In genomic region chr18:35123811-35124210, GRCh38 we compare ENCODE assay signal across 22 cellular contexts.
"Had no signal": no experiment of that assay in that cellular context is flagged by ENCODE, and none has a peak within 500 bp of the region (broad histone marks: within the 10 kb centered on the region; RNA-seq: fewer than 3 reads in every experiment).

No MANE protein-coding gene starts in this region.

- H3K9me3 ChIP-seq: mucosa of descending colon, thyroid gland had no signal

- FAIRE-seq: colon, kidney had no signal

- ATAC-seq: mucosa of descending colon; sciatic nerve; stimulated activated memory B cell treated with anti-CD40 and anti-IgM and Interleukin-4, amounts not matched to agents 10 μg/mL and 1 μg/mL and 100 μg/mL, for 72 hours had no signal

- H3K79me2 ChIP-seq: parathyroid adenoma had no signal

- H3K9ac ChIP-seq: parathyroid adenoma had no signal

- H3K27me3 Mint-ChIP-seq: activated naive CD8-positive, alpha-beta T cell treated with anti-CD3 and anti-CD28 coated beads, Interleukin-2, amount 10 ng/mL, durations not matched to agents 7 days and 5 days; naive B cell; stimulated activated memory B cell treated with anti-CD40 and anti-IgM and Interleukin-4, amounts not matched to agents 10 μg/mL and 1 μg/mL and 100 μg/mL, for 72 hours had no signal

- H3K4me1 ChIP-seq: parathyroid adenoma had no signal

- H3K4me3 Mint-ChIP-seq: brain; endodermal cell; stimulated activated memory B cell treated with anti-CD40 and anti-IgM and Interleukin-4, amounts not matched to agents 10 μg/mL and 1 μg/mL and 100 μg/mL, for 72 hours; T-helper 1 cell treated with Interleukin-12 subunit alpha and Interleukin-12 subunit beta and Interleukin-4 antibody, amounts not matched to agents 30 μg/mL and 1 μg/mL, for 36 hours had no signal

- H3K9me3 Mint-ChIP-seq: brain, endodermal cell had no signal

- H3K4me1 Mint-ChIP-seq: endodermal cell had no signal

- H2AFZ ChIP-seq: parathyroid adenoma had no signal

- DNase-seq: activated CD4-positive, alpha-beta T cell treated with anti-CD3 and anti-CD28 coated beads, Interleukin-2, amount 50 U/mL, for 4 hours; activated CD4-positive, CD25-positive, alpha-beta regulatory T cell treated with anti-CD3 and anti-CD28 coated beads, Interleukin-2, amount 50 U/mL, for 72 hours; activated effector memory CD4-positive, alpha-beta T cell treated with Interleukin-2 at 50 U/mL for 16 hours; activated naive CD8-positive, alpha-beta T cell treated with anti-CD3 and anti-CD28 coated beads, Interleukin-2, amount 10 ng/mL, durations not matched to agents 7 days and 5 days; activated T-cell treated with anti-CD3 and anti-CD28 coated beads for 4 hours; caudate nucleus; dorsolateral prefrontal cortex; endodermal cell; foreskin fibroblast; kidney; mesenchymal stem cell; mucosa of descending colon; naive B cell; stimulated activated CD4-positive, alpha-beta T cell treated with anti-CD3 and anti-CD28 coated beads, Interleukin-4, amount 100 ng/mL, for 24 hours; thyroid gland had no signal

- H3K4me3 ChIP-seq: mucosa of descending colon, thyroid gland had no signal

- H3K27ac ChIP-seq: epithelial cell of prostate, parathyroid adenoma, thyroid gland had no signal

- H3K27ac Mint-ChIP-seq: endodermal cell; T-helper 1 cell treated with Interleukin-12 subunit alpha and Interleukin-12 subunit beta and Interleukin-4 antibody, amounts not matched to agents 30 μg/mL and 1 μg/mL, for 36 hours had no signal

- H3K27me3 ChIP-seq: dorsolateral prefrontal cortex, thyroid gland had no signal
